ENCODE assay signal across 1 cellular context in genomic region chrX:45513042-45513441, GRCh38.
TF ChIP-seq lines count a peak whose summit lies in the region.

No MANE protein-coding gene starts in this region.

TF ChIP-seq in IMR-90, 13 proteins besides CTCF, POLR2A, EP300 and RAD21:
- TF ChIP-seq CEBPB (IDR thresholded peaks at IDR 0.05; ENCODE audit: low read depth, low read length) (no peak), BHLHE40 (IDR thresholded peaks at IDR 0.05; ENCODE audit: low read depth, low read length) (no peak), CHD1 (IDR thresholded peaks at IDR 0.05; ENCODE audit: low read depth, low read length) (no peak), ELK1 (IDR thresholded peaks at IDR 0.05; ENCODE audit: borderline replicate concordance, low read depth, low read length) (no peak), FOS (IDR thresholded peaks at IDR 0.05; ENCODE audit: low read depth, low read length) (no peak), MAZ (IDR thresholded peaks at IDR 0.05; ENCODE audit: borderline replicate concordance, low read depth, low read length) (no peak), NFE2L2 (IDR thresholded peaks at IDR 0.05; ENCODE audit: low read depth, low read length) (no peak)
